Comparison of ENCODE assay signal across 3 cellular contexts in the genomic region with DNA sequence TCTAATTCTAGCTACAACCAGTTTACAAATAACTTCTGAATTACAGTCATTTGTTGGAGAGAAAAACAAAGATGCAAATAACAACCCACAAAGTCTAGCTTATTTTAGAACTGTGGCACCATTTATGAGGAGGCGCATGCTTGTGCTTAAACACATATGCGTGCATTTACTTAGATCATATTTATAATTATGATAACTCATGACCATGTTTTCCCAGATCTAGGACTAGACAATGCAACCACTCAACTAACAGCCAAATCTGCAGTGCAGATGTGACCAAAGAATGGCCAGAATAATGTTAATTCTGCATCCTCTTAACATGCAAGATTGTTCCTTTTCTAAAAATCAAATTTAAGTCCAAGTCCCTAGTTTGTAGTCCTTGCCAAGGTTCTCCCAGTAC.
"Had no signal": no experiment of that assay in that cellular context is flagged by ENCODE, and none has a peak within 500 bp of the region (broad histone marks: within the 10 kb centered on the region; RNA-seq: fewer than 3 reads in every experiment).

No MANE protein-coding gene starts in this region.

- H3K4me3 ChIP-seq: GM12878 had no signal

- DNase-seq: GDM1, GF-D8 had no signal
